25 cellular contexts compared by ENCODE assay signal in genomic region chr9:115292584-115293271, GRCh38.
DNase-seq lines count a peak whose midpoint lies in the region; ATAC-seq and TF ChIP-seq lines count a peak whose summit lies in the region.
"Had no signal": no experiment of that assay in that cellular context is flagged by ENCODE, and none has a peak within 500 bp of the region (broad histone marks: within the 10 kb centered on the region; RNA-seq: fewer than 3 reads in every experiment).

No MANE protein-coding gene starts in this region.

- intact Hi-C loops in OCI-LY7 (cut with micrococcal nuclease; ENCODE audit: unreplicated experiment) = no loop called here
- intact Hi-C loops in CD4-positive, alpha-beta memory T cell (cut with micrococcal nuclease) = no loop called here

- H3K9me3 ChIP-seq in OCI-LY7 (ENCODE audit: low read length) (no peaks in the 10 kb centered on the region), SJCRH30 (replicated peaks) (no peaks in the 10 kb centered on the region)
- no peaks in the 10 kb centered on the region for H3K9me3 ChIP-seq in CD4-positive, alpha-beta memory T cell (ENCODE audit: control insufficient read depth in 1 of 2, low read length in 2 of 2)
- H3K9me3 ChIP-seq: pancreas had no signal

- no peaks in the 10 kb centered on the region for H3K36me3 Mint-ChIP-seq in neural crest cell (ENCODE audit: low read depth)
- H3K36me3 Mint-ChIP-seq in CD4-positive, alpha-beta memory T cell = no peaks in the 10 kb centered on the region
- H3K36me3 Mint-ChIP-seq: CD4-positive, CD25-positive, alpha-beta regulatory T cell had no signal

- no peak; the same call in 1 of the 2 replicates for TF ChIP-seq CTCF in AG10803 (conservative IDR thresholded peaks at IDR 0.05; ENCODE audit: low read length)
- TF ChIP-seq CTCF in GM13976 (IDR thresholded peaks at IDR 0.05; ENCODE audit: borderline replicate concordance, control extremely low read depth, extremely low read depth, insufficient read depth, missing control alignments) = no peak
- no peak for TF ChIP-seq CTCF in neural crest cell (conservative IDR thresholded peaks at IDR 0.05)
- no peak for TF ChIP-seq CTCF in OCI-LY7 (conservative IDR thresholded peaks at IDR 0.05; ENCODE audit: low read length)

- no peak overlapping the region for H2AFZ ChIP-seq in OCI-LY7 (ENCODE audit: low read length)
- H2AFZ ChIP-seq: GM23338 had no signal

- no peaks in the 10 kb centered on the region for H3K4me1 ChIP-seq in OCI-LY7 (ENCODE audit: insufficient read depth, low read length, poor library complexity, severe bottlenecking)
- H3K4me1 ChIP-seq in CD4-positive, alpha-beta memory T cell (ENCODE audit: insufficient read depth, low read length) = no peaks in the 10 kb centered on the region
- peaks cover 18% of the 10 kb centered on the region for H3K4me1 ChIP-seq in SJCRH30

- POLR2A ChIA-PET in OCI-LY7 (lab: Charles Lee) = interaction anchor here (1.4 kb wide), 1 partner anchor 13 kb away, joined by 3 read pairs; no protein-coding TSS in a partner anchor
- POLR2A ChIA-PET in CD4-positive, alpha-beta memory T cell (lab: Charles Lee; ENCODE audit: partially characterized antibody) = no interaction called here

- no peaks in the 10 kb centered on the region for H3K79me2 ChIP-seq in OCI-LY7 (ENCODE audit: insufficient read depth, low read depth, low read length)

- in situ Hi-C loops in GM13976 (cut with MboI; ENCODE audit: low sequenced_read_pairs, unreplicated experiment) = no loop called here

- no peaks in the 10 kb centered on the region for H3K9me2 ChIP-seq in OCI-LY7 (ENCODE audit: insufficient read depth, low read length)

- no peak overlapping the region for H3K4me2 ChIP-seq in OCI-LY7 (ENCODE audit: low read length)

- no TSS peak for BruUV-seq in OCI-LY7 (replicated peaks; lab: Mats Ljungman, UMichigan)

- CTCF ChIA-PET in OCI-LY7 (lab: Charles Lee; ENCODE audit: unreplicated experiment) = no interaction called here
- CTCF ChIA-PET in CD4-positive, alpha-beta memory T cell (lab: Charles Lee; ENCODE audit: partially characterized antibody) = no interaction called here

- H3K27ac ChIP-seq in OCI-LY7 (ENCODE audit: low read depth, low read length, poor library complexity, severe bottlenecking) = no peak overlapping the region
- H3K27ac ChIP-seq in CD4-positive, alpha-beta memory T cell (ENCODE audit: low read depth, low read length) = no peak overlapping the region
- no peak overlapping the region for H3K27ac ChIP-seq in SJCRH30
- H3K27ac ChIP-seq: pancreas had no signal

- no peaks in the 10 kb centered on the region for H3K9me3 Mint-ChIP-seq in neural crest cell
- H3K9me3 Mint-ChIP-seq in CD4-positive, alpha-beta memory T cell = peaks cover 0 to 1% (median 0%) of the 10 kb centered on the region in 8 donors
- H3K9me3 Mint-ChIP-seq: CD4-positive, CD25-positive, alpha-beta regulatory T cell; GM23338; stimulated activated naive CD8-positive, alpha-beta T cell treated with anti-CD3 and anti-CD28 coated beads, Interleukin-15, amount 100 ng/mL, for 72 hours had no signal

- H3K36me3 ChIP-seq in OCI-LY7 (ENCODE audit: insufficient read depth, low read length) = no peaks in the 10 kb centered on the region
- H3K36me3 ChIP-seq in CD4-positive, alpha-beta memory T cell (ENCODE audit: insufficient read depth, low read length) = no peaks in the 10 kb centered on the region
- H3K36me3 ChIP-seq in SJCRH30 = no peaks in the 10 kb centered on the region
- H3K36me3 ChIP-seq: pancreas had no signal

- no peaks in the 10 kb centered on the region for H3K27me3 Mint-ChIP-seq in neural crest cell (ENCODE audit: low read depth)
- peaks cover 6 to 8% of the 10 kb centered on the region in 2 donors for H3K27me3 Mint-ChIP-seq in CD4-positive, alpha-beta memory T cell
- H3K27me3 Mint-ChIP-seq: CD4-positive, CD25-positive, alpha-beta regulatory T cell had no signal

- H3K27me3 ChIP-seq in CD4-positive, alpha-beta memory T cell (ENCODE audit: insufficient read depth, low read length) = no peaks in the 10 kb centered on the region
- H3K27me3 ChIP-seq in SJCRH30 = no peaks in the 10 kb centered on the region
- H3K27me3 ChIP-seq: pancreas had no signal

- ATAC-seq in HG02973 (IDR thresholded peaks at IDR 0.05; ENCODE audit: unreplicated experiment) = no peak
- ATAC-seq: GM23338; left lobe of liver; stimulated activated naive CD8-positive, alpha-beta T cell treated with anti-CD3 and anti-CD28 coated beads, Interleukin-15, amount 100 ng/mL, for 72 hours; T-helper 17 cell had no signal

- peaks cover 27% of the 10 kb centered on the region for H3K4me1 Mint-ChIP-seq in neural crest cell
- no peaks in the 10 kb centered on the region for H3K4me1 Mint-ChIP-seq in CD4-positive, alpha-beta memory T cell
- H3K4me1 Mint-ChIP-seq: CD4-positive, CD25-positive, alpha-beta regulatory T cell; central memory CD8-positive, alpha-beta T cell; stimulated activated naive CD8-positive, alpha-beta T cell treated with anti-CD3 and anti-CD28 coated beads, Interleukin-15, amount 100 ng/mL, for 72 hours had no signal

- H3K4me3 Mint-ChIP-seq in neural crest cell = peak overlapping the region; percentile 2
- H3K4me3 Mint-ChIP-seq in CD4-positive, alpha-beta memory T cell = no peak overlapping the region
- H3K4me3 Mint-ChIP-seq: CD4-positive, CD25-positive, alpha-beta regulatory T cell; central memory CD8-positive, alpha-beta T cell; GM23338; stimulated activated naive CD8-positive, alpha-beta T cell treated with anti-CD3 and anti-CD28 coated beads, Interleukin-15, amount 100 ng/mL, for 72 hours; T-helper 17 cell had no signal

- H4K20me1 ChIP-seq in OCI-LY7 (ENCODE audit: insufficient read depth, low read length) = no peaks in the 10 kb centered on the region

- DNase-seq in AG10803 (ENCODE audit: low read depth) = peak; percentile 25
- peak; percentile 14 for DNase-seq in GM13976 (ENCODE audit: low spot score)
- DNase-seq in astrocyte of the hippocampus (ENCODE audit: low read depth, low spot score) = peak; percentile 9
- peak; percentile 5 for DNase-seq in neural crest cell (ENCODE audit: low read depth, low spot score)
- DNase-seq in OCI-LY7 (ENCODE audit: low spot score) = no peak
- DNase-seq in CD4-positive, alpha-beta memory T cell = no peak
- DNase-seq in SJCRH30 = no peak
- DNase-seq: activated CD4-positive, alpha-beta T cell treated with anti-CD3 and anti-CD28 coated beads, Interleukin-2, amount 50 U/mL, for 48 hours; amygdala; CD4-positive, CD25-positive, alpha-beta regulatory T cell; DMS79; effector CD8-positive, alpha-beta T cell; NCI-H1048; NCI-H2029 treated with DMSO at 0.1 percent for 48 hours; NCI-H510A; pancreas; SHP77 treated with DMSO at 0.1 percent for 48 hours; stimulated activated CD4-positive, alpha-beta T cell treated with anti-CD3 and anti-CD28 coated beads, Interleukin-2, amount 100 ng/mL, for 48 hours; stimulated activated naive CD8-positive, alpha-beta T cell treated with anti-CD3 and anti-CD28 coated beads, Interleukin-15, amount 100 ng/mL, for 72 hours; T-helper 17 cell had no signal

- peak overlapping the region; percentile 84 for H3K27ac Mint-ChIP-seq in neural crest cell (ENCODE audit: unreplicated experiment)
- H3K27ac Mint-ChIP-seq in CD4-positive, alpha-beta memory T cell = no peak overlapping the region
- H3K27ac Mint-ChIP-seq: CD4-positive, CD25-positive, alpha-beta regulatory T cell; GM23338; T-helper 17 cell had no signal

- no peak overlapping the region for H3K4me3 ChIP-seq in AG10803 (ENCODE audit: low read length)
- no peak overlapping the region for H3K4me3 ChIP-seq in OCI-LY7 (ENCODE audit: low read depth, low read length, poor library complexity, severe bottlenecking)
- no peak overlapping the region for H3K4me3 ChIP-seq in CD4-positive, alpha-beta memory T cell (ENCODE audit: low read length in 2 of 2)
- no peak overlapping the region for H3K4me3 ChIP-seq in SJCRH30
- H3K4me3 ChIP-seq: GM23338, pancreas, skin epidermis had no signal

Comparison
In these comparisons a context has a peak if more than half of its experiments do, and no peak if none do; other contexts are left out.
1. DNase-seq: peak in AG10803 (single experiment), GM13976 (single experiment), astrocyte of the hippocampus (single experiment) and neural crest cell (single experiment); none in OCI-LY7 (single experiment), CD4-positive, alpha-beta memory T cell (0 of 5) and SJCRH30 (0 of 2).